7 cellular contexts compared by ENCODE assay signal in genomic region chr6:138499303-138499991, GRCh38. TPM values are rescaled to one million over a fixed set of nuclear protein-coding genes. Genes with fewer than 3 reads are reported as not detected.
DNase-seq lines count a peak whose midpoint lies in the region; ATAC-seq and TF ChIP-seq lines count a peak whose summit lies in the region.

TSS of gene NHSL1 (minus strand) at chr6:138499494. CDS start at chr6:138499290, 204 bp downstream.

- H3K4me1 ChIP-seq in neutrophil (ENCODE audit: control insufficient read depth in 1 of 2, insufficient read depth in 1 of 2, low read depth in 1 of 2, low read length in 1 of 2) (peaks cover 22 to 36% of the 10 kb centered on the region in 2 experiments), PC-3 (ENCODE audit: insufficient read depth, low read length) (no peaks in the 10 kb centered on the region)

- no peak within 1 kb of the TSS for H3K4me2 ChIP-seq in PC-3 (ENCODE audit: low read length)

- H3K4me3 ChIP-seq in neutrophil (ENCODE audit: low read depth in 1 of 2, low read length in 1 of 2) (no peak within 1 kb of the TSS), PC-3 (ENCODE audit: low read length) (no peak within 1 kb of the TSS)

- no peaks in the 10 kb centered on the region for H3K79me2 ChIP-seq in PC-3 (ENCODE audit: low read length)

- DNase-seq in NCI-H82 treated with DMSO at 0.1 percent for 48 hours (lab: John Stamatoyannopoulos, UW; ENCODE audit: unreplicated experiment) (peak; percentile 98), germinal center (ENCODE audit: low spot score) (peak; percentile 39), PC-3 (no peak)
- no peak for DNase-seq in stimulated activated CD4-positive, alpha-beta T cell treated with anti-CD3 and anti-CD28 coated beads, Interleukin-4, amount 100 ng/mL, for 24 hours

- POLR2A ChIA-PET in PC-3 (lab: Charles Lee; ENCODE audit: unreplicated experiment): no interaction called here

- ATAC-seq in GM18870 (IDR thresholded peaks at IDR 0.05; ENCODE audit: unreplicated experiment) (peak; percentile 96), HG02938 (IDR thresholded peaks at IDR 0.05; ENCODE audit: unreplicated experiment) (peak; percentile 98), PC-3 (no peak)

- no peak within 1 kb of the TSS for H2AFZ ChIP-seq in PC-3 (ENCODE audit: low read length)

- no TSS peak for BruUV-seq in PC-3 (replicated peaks; lab: Mats Ljungman, UMichigan)

- TF ChIP-seq CTCF in neutrophil (IDR thresholded peaks at IDR 0.05) (no peak), PC-3 (conservative IDR thresholded peaks at IDR 0.05; ENCODE audit: low read depth, low read length) (no peak)

- H3K36me3 ChIP-seq in neutrophil (no peaks in the 10 kb centered on the region), PC-3 (ENCODE audit: low read depth, low read length) (no peaks in the 10 kb centered on the region)

- H3K27ac ChIP-seq in neutrophil: peak within 1 kb of the TSS; percentile 61
- H3K27ac ChIP-seq in PC-3 (ENCODE audit: low read length): no peak within 1 kb of the TSS

- H3F3A ChIP-seq in PC-3 (ENCODE audit: low read length, unreplicated experiment): no peaks in the 10 kb centered on the region

- H3K27me3 ChIP-seq in neutrophil: no peaks in the 10 kb centered on the region
- H3K27me3 ChIP-seq in PC-3 (ENCODE audit: low read length): no peaks in the 10 kb centered on the region

- H3K9me3 ChIP-seq in neutrophil (no peaks in the 10 kb centered on the region), PC-3 (ENCODE audit: low read length) (no peaks in the 10 kb centered on the region)

- H3K9ac ChIP-seq in PC-3 (ENCODE audit: low read length): no peak within 1 kb of the TSS

- intact Hi-C loops in PC-3 (cut with micrococcal nuclease): no loop called here

- H4K20me1 ChIP-seq in PC-3 (ENCODE audit: low read length): no peaks in the 10 kb centered on the region

- CTCF ChIA-PET in PC-3 (lab: Charles Lee): no interaction called here

- no peaks in the 10 kb centered on the region for H3K9me2 ChIP-seq in PC-3 (replicated peaks; ENCODE audit: low read length)

RNA-seq across cellular contexts. Expression of gene NHSL1, which starts in this region (rescaled TPM):
- 4.8 and 6.1 TPM in 2 replicates for total RNA-seq in PC-3 (2014; rRNA removed)

Comparison
In these comparisons a context has a peak if more than half of its experiments do, and no peak if none do; other contexts are left out.
1. DNase-seq: peak in NCI-H82 treated with DMSO at 0.1 percent for 48 hours (single experiment) and germinal center (single experiment); none in PC-3 (single experiment) and stimulated activated CD4-positive, alpha-beta T cell treated with anti-CD3 and anti-CD28 coated beads, Interleukin-4, amount 100 ng/mL, for 24 hours (single experiment).